In the genomic region with DNA sequence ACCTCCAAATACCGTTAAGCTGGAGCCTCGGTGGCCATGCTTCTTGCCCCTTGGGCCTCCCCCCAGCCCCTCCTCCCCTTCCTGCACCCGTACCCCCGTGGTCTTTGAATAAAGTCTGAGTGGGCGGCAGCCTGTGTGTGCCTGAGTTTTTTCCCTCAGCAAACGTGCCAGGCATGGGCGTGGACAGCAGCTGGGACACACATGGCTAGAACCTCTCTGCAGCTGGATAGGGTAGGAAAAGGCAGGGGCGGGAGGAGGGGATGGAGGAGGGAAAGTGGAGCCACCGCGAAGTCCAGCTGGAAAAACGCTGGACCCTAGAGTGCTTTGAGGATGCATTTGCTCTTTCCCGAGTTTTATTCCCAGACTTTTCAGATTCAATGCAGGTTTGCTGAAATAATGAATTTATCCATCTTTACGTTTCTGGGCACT, we compare ENCODE assay signal across 13 cellular contexts. TPM values are rescaled to one million over a fixed set of nuclear protein-coding genes. Genes with fewer than 3 reads are reported as not detected.
A peak's percentile ranks its signal among the peaks of the same experiment; 100 is the strongest.
DNase-seq lines count a peak whose midpoint lies in the region; ATAC-seq and TF ChIP-seq lines count a peak whose summit lies in the region.
"Had no signal": no experiment of that assay in that cellular context is flagged by ENCODE, and none has a peak within 500 bp of the region (broad histone marks: within the 10 kb centered on the region; RNA-seq: fewer than 3 reads in every experiment).

No MANE protein-coding gene starts in this region.

- H3K36me3 Mint-ChIP-seq in stimulated activated naive B cell treated with anti-CD40 and anti-IgM and Interleukin-4, amounts not matched to agents 10 μg/mL and 1 μg/mL and 100 μg/mL, for 72 hours: no peaks in the 10 kb centered on the region
- H3K36me3 Mint-ChIP-seq in activated CD8-positive, alpha-beta memory T cell treated with anti-CD3 and anti-CD28 coated beads, Interleukin-2, amount 10 ng/mL, durations not matched to agents 7 days and 5 days: no peaks in the 10 kb centered on the region

- H3K27ac Mint-ChIP-seq in stimulated activated naive B cell treated with anti-CD40 and anti-IgM and Interleukin-4, amounts not matched to agents 10 μg/mL and 1 μg/mL and 100 μg/mL, for 72 hours: peak overlapping the region; percentile 31
- no peak overlapping the region for H3K27ac Mint-ChIP-seq in activated CD8-positive, alpha-beta memory T cell treated with anti-CD3 and anti-CD28 coated beads, Interleukin-2, amount 10 ng/mL, durations not matched to agents 7 days and 5 days

- H3K4me3 Mint-ChIP-seq in stimulated activated naive B cell treated with anti-CD40 and anti-IgM and Interleukin-4, amounts not matched to agents 10 μg/mL and 1 μg/mL and 100 μg/mL, for 72 hours: no peak overlapping the region
- H3K4me3 Mint-ChIP-seq in activated CD8-positive, alpha-beta memory T cell treated with anti-CD3 and anti-CD28 coated beads, Interleukin-2, amount 10 ng/mL, durations not matched to agents 7 days and 5 days: no peak overlapping the region

- intact Hi-C loops in left ventricle myocardium superior (cut with micrococcal nuclease) (no loop called here), cardiac septum (cut with DNase I) (no loop called here), tibial artery (cut with DNase I; ENCODE audit: low total_unique reads) (no loop called here)

- H3K4me1 ChIP-seq in tibial artery: peaks cover 10 to 25% (median 19%) of the 10 kb centered on the region in 4 donors

- H3K27me3 ChIP-seq in tibial artery: peaks cover 0 to 67% of the 10 kb centered on the region in 2 donors

- POLR2A ChIA-PET in RWPE1 (lab: Yijun Ruan, JAX; ENCODE audit: low non-redundant PET): no interaction called here

- DNase-seq in left ventricle myocardium superior: peak; percentile 48
- DNase-seq in cardiac septum (ENCODE audit: low spot score): no peak
- peak; percentile 5 for DNase-seq in NCI-H748 (lab: John Stamatoyannopoulos, UW; ENCODE audit: unreplicated experiment)
- DNase-seq in choroid plexus epithelial cell (ENCODE audit: low read depth): peak; percentile 21
- no peak for DNase-seq in stimulated activated naive B cell treated with anti-CD40 and anti-IgM and Interleukin-4, amounts not matched to agents 10 μg/mL and 1 μg/mL and 100 μg/mL, for 72 hours
- no peak for DNase-seq in activated CD8-positive, alpha-beta memory T cell treated with anti-CD3 and anti-CD28 coated beads, Interleukin-2, amount 10 ng/mL, durations not matched to agents 7 days and 5 days
- no peak for DNase-seq in RWPE1 (ENCODE audit: low spot score)
- no peak for DNase-seq in tibial artery
- DNase-seq: esophagus squamous epithelium had no signal

- H3K27ac ChIP-seq in RWPE1: no peak overlapping the region
- H3K27ac ChIP-seq in tibial artery: no peak overlapping the region
- H3K27ac ChIP-seq: ascending aorta, esophagus squamous epithelium had no signal

- H3K36me3 ChIP-seq in tibial artery: no peaks in the 10 kb centered on the region
- H3K36me3 ChIP-seq: ascending aorta, esophagus squamous epithelium had no signal

- H3K4me3 ChIP-seq in choroid plexus epithelial cell (ENCODE audit: low read depth, low read length): no peak overlapping the region
- H3K4me3 ChIP-seq in tibial artery: no peak overlapping the region
- H3K4me3 ChIP-seq: ascending aorta, esophagus squamous epithelium had no signal

- ATAC-seq in left ventricle myocardium superior: no peak
- no peak for ATAC-seq in stimulated activated naive B cell treated with anti-CD40 and anti-IgM and Interleukin-4, amounts not matched to agents 10 μg/mL and 1 μg/mL and 100 μg/mL, for 72 hours (replicated peaks)
- ATAC-seq in activated CD8-positive, alpha-beta memory T cell treated with anti-CD3 and anti-CD28 coated beads, Interleukin-2, amount 10 ng/mL, durations not matched to agents 7 days and 5 days: no peak

- CTCF ChIA-PET in activated CD8-positive, alpha-beta memory T cell treated with anti-CD3 and anti-CD28 coated beads, Interleukin-2, amount 10 ng/mL, durations not matched to agents 7 days and 5 days (lab: Charles Lee): interaction anchor here (1.3 kb wide), 1 partner anchor 70 kb away, joined by 5 read pairs; no protein-coding TSS in a partner anchor
- CTCF ChIA-PET in RWPE1 (lab: Yijun Ruan, JAX): no interaction called here

- H3K9me3 ChIP-seq in tibial artery: no peaks in the 10 kb centered on the region
- H3K9me3 ChIP-seq: ascending aorta, esophagus squamous epithelium had no signal

- TF ChIP-seq CTCF in choroid plexus epithelial cell (conservative IDR thresholded peaks at IDR 0.05; ENCODE audit: low read depth, low read length) (no peak), RWPE1 (conservative IDR thresholded peaks at IDR 0.05; ENCODE audit: low read depth) (no peak), tibial artery (IDR thresholded peaks at IDR 0.05) (no peak)

- peaks cover 24 to 46% of the 10 kb centered on the region in 2 donors for H3K4me1 Mint-ChIP-seq in stimulated activated naive B cell treated with anti-CD40 and anti-IgM and Interleukin-4, amounts not matched to agents 10 μg/mL and 1 μg/mL and 100 μg/mL, for 72 hours
- H3K4me1 Mint-ChIP-seq in activated CD8-positive, alpha-beta memory T cell treated with anti-CD3 and anti-CD28 coated beads, Interleukin-2, amount 10 ng/mL, durations not matched to agents 7 days and 5 days: peaks cover 11% of the 10 kb centered on the region

- no peaks in the 10 kb centered on the region for H3K9me3 Mint-ChIP-seq in stimulated activated naive B cell treated with anti-CD40 and anti-IgM and Interleukin-4, amounts not matched to agents 10 μg/mL and 1 μg/mL and 100 μg/mL, for 72 hours
- H3K9me3 Mint-ChIP-seq in activated CD8-positive, alpha-beta memory T cell treated with anti-CD3 and anti-CD28 coated beads, Interleukin-2, amount 10 ng/mL, durations not matched to agents 7 days and 5 days (ENCODE audit: low read depth): no peaks in the 10 kb centered on the region

- H3K27me3 Mint-ChIP-seq in stimulated activated naive B cell treated with anti-CD40 and anti-IgM and Interleukin-4, amounts not matched to agents 10 μg/mL and 1 μg/mL and 100 μg/mL, for 72 hours: peaks cover 34 to 44% of the 10 kb centered on the region in 2 donors
- H3K27me3 Mint-ChIP-seq in activated CD8-positive, alpha-beta memory T cell treated with anti-CD3 and anti-CD28 coated beads, Interleukin-2, amount 10 ng/mL, durations not matched to agents 7 days and 5 days: peaks cover 58% of the 10 kb centered on the region

RNA-seq across cellular contexts. Expression of gene HBA1, which starts 0.9 kb away (rescaled TPM):
- total RNA-seq in left ventricle myocardium superior (48.9 TPM), cardiac septum (780 TPM)
- not detected for total RNA-seq in activated CD8-positive, alpha-beta memory T cell treated with anti-CD3 and anti-CD28 coated beads, Interleukin-2, amount 10 ng/mL, durations not matched to agents 7 days and 5 days
- total RNA-seq: Daoy, M059J had no signal

RNA-seq across cellular contexts. Expression of gene HBQ1, which starts 2.9 kb away (rescaled TPM):
- not detected for total RNA-seq in left ventricle myocardium superior
- not detected for total RNA-seq in cardiac septum
- not detected for total RNA-seq in activated CD8-positive, alpha-beta memory T cell treated with anti-CD3 and anti-CD28 coated beads, Interleukin-2, amount 10 ng/mL, durations not matched to agents 7 days and 5 days
- total RNA-seq: ascending aorta, Daoy, esophagus squamous epithelium, M059J, urinary bladder had no signal

RNA-seq across cellular contexts. Expression of gene HBA2, which starts 4.7 kb away (rescaled TPM):
- 37.2 TPM for total RNA-seq in left ventricle myocardium superior
- 487 TPM for total RNA-seq in cardiac septum
- not detected for total RNA-seq in activated CD8-positive, alpha-beta memory T cell treated with anti-CD3 and anti-CD28 coated beads, Interleukin-2, amount 10 ng/mL, durations not matched to agents 7 days and 5 days
- total RNA-seq: M059J had no signal

RNA-seq across cellular contexts. Expression of gene HBM, which starts 11.6 kb away (rescaled TPM):
- not detected for total RNA-seq in left ventricle myocardium superior
- total RNA-seq in cardiac septum: 1.2 TPM
- total RNA-seq in activated CD8-positive, alpha-beta memory T cell treated with anti-CD3 and anti-CD28 coated beads, Interleukin-2, amount 10 ng/mL, durations not matched to agents 7 days and 5 days: not detected
- total RNA-seq: ascending aorta, Daoy, esophagus squamous epithelium, M059J had no signal

RNA-seq across cellular contexts. Expression of gene HBZ, which starts 25.0 kb away (rescaled TPM):
- total RNA-seq in left ventricle myocardium superior (not detected), cardiac septum (not detected)
- not detected for total RNA-seq in activated CD8-positive, alpha-beta memory T cell treated with anti-CD3 and anti-CD28 coated beads, Interleukin-2, amount 10 ng/mL, durations not matched to agents 7 days and 5 days
- total RNA-seq: ascending aorta, Daoy, esophagus squamous epithelium, M059J had no signal

Comparison
In these comparisons a context has a peak if more than half of its experiments do, and no peak if none do; other contexts are left out.
1. DNase-seq: peak in left ventricle myocardium superior (single experiment), NCI-H748 (single experiment) and choroid plexus epithelial cell (single experiment); none in cardiac septum (single experiment), stimulated activated naive B cell treated with anti-CD40 and anti-IgM and Interleukin-4, amounts not matched to agents 10 μg/mL and 1 μg/mL and 100 μg/mL, for 72 hours (single experiment), activated CD8-positive, alpha-beta memory T cell treated with anti-CD3 and anti-CD28 coated beads, Interleukin-2, amount 10 ng/mL, durations not matched to agents 7 days and 5 days (single experiment), RWPE1 (single experiment) and tibial artery (0 of 2).